In genomic region chr16:46873201-46873600, GRCh38 we compare ENCODE assay signal across 27 cellular contexts.
"Had no signal": no experiment of that assay in that cellular context is flagged by ENCODE, and none has a peak within 500 bp of the region (broad histone marks: within the 10 kb centered on the region; RNA-seq: fewer than 3 reads in every experiment).

No MANE protein-coding gene starts in this region.

- ATAC-seq: effector memory CD8-positive, alpha-beta T cell; esophagus mucosa; foreskin keratinocyte; gastrocnemius medialis; gastroesophageal sphincter; heart left ventricle; heart right ventricle had no signal

- FAIRE-seq: colon, endometrium, endothelial cell of umbilical vein, frontal cortex had no signal

- H3K36me3 ChIP-seq: colonic mucosa, esophagus muscularis mucosa, esophagus squamous epithelium, gastrocnemius medialis, gastroesophageal sphincter, heart left ventricle, heart right ventricle had no signal

- H3K4me1 ChIP-seq: colonic mucosa, esophagus muscularis mucosa, foreskin keratinocyte, gastrocnemius medialis, gastroesophageal sphincter had no signal

- DNase-seq: colonic mucosa; cortex of kidney; dermis blood vessel endothelial cell; dorsolateral prefrontal cortex; effector CD4-positive, alpha-beta T cell; effector CD8-positive, alpha-beta T cell; effector memory CD4-positive, alpha-beta T cell; effector memory CD8-positive, alpha-beta T cell; endodermal cell; erythroblast; esophagus squamous epithelium; foreskin fibroblast; foreskin keratinocyte; foreskin melanocyte; gastrocnemius medialis; glutamatergic neuron; heart left ventricle; heart right ventricle had no signal

- H3K4me3 ChIP-seq: colonic mucosa, coronary artery, dorsolateral prefrontal cortex, esophagus muscularis mucosa, esophagus squamous epithelium, gastrocnemius medialis, gastroesophageal sphincter, heart left ventricle, heart right ventricle had no signal

- H3K27ac ChIP-seq: colonic mucosa, coronary artery, dorsolateral prefrontal cortex, epithelial cell of prostate, esophagus muscularis mucosa, esophagus squamous epithelium, foreskin keratinocyte, gastrocnemius medialis, gastroesophageal sphincter, heart left ventricle, heart right ventricle had no signal

- H3K27me3 ChIP-seq: colonic mucosa, dorsolateral prefrontal cortex, esophagus muscularis mucosa, esophagus squamous epithelium, foreskin keratinocyte, gastrocnemius medialis, gastroesophageal sphincter, heart right ventricle had no signal

- H3K9me3 ChIP-seq: colonic mucosa, esophagus muscularis mucosa, esophagus squamous epithelium, gastrocnemius medialis, gastroesophageal sphincter, heart left ventricle, heart right ventricle had no signal
